Comparison of ENCODE assay signal across 8 cellular contexts in the genomic region with DNA sequence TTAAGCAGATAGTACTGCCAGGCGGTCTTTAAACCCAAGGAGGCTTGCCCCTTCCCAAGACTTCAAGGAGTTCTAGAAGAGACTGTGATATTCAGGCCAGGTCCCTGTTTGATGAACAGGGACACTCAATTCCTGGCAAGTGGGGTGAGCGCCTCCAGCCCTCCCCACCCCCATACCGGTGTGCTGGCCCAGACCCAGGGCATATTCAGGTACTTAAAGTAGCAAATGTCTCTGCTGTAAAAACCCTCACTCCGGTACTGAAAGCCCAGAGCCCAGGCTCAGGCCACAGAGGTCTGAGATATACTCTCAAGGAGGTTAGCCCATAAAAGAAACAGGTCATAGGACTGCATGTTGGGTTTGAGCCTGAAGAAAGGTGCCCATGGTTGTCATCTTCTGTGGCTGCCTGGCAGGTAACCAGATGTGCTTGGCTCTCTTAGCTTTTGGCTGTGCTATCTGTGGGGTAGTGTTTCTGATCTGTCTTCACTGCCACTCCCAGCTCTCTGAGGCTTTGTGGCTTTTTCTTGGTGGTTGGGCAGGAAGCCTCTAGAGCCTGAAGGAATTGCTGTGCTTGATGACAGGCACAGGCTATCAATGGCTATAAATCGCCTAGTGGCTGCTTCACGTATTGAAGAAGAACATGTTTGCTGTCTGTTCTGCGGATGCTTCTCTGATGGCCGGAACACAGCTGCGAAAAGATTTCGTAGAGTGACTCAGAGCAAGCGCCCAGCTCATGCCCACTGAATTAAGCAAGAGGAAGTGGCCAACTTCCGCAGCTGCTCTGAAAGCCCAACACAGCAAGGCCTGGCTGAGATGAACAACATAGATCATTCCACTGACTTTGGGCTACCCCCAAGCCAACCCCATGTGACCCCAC.
DNase-seq lines count a peak whose midpoint lies in the region; ATAC-seq and TF ChIP-seq lines count a peak whose summit lies in the region.

No MANE protein-coding gene starts in this region.

- H3K27me3 ChIP-seq in neutrophil = no peaks in the 10 kb centered on the region

- no peaks in the 10 kb centered on the region for H3K27me3 Mint-ChIP-seq in activated CD4-positive, alpha-beta T cell treated with anti-CD3 and anti-CD28 coated beads, Interleukin-2, amount 10 ng/mL, durations not matched to agents 24 days and 14 days
- H3K27me3 Mint-ChIP-seq in effector memory CD8-positive, alpha-beta T cell = no peaks in the 10 kb centered on the region

- H3K9me3 ChIP-seq in neutrophil = no peaks in the 10 kb centered on the region

- TF ChIP-seq CTCF in neutrophil (IDR thresholded peaks at IDR 0.05) = peak; percentile 85

- peak overlapping the region; percentile 94 for H3K27ac Mint-ChIP-seq in activated CD4-positive, alpha-beta T cell treated with anti-CD3 and anti-CD28 coated beads, Interleukin-2, amount 10 ng/mL, durations not matched to agents 24 days and 14 days
- H3K27ac Mint-ChIP-seq in effector memory CD8-positive, alpha-beta T cell = peak overlapping the region; percentile 96 to 97

- intact Hi-C loops in activated CD4-positive, alpha-beta T cell treated with anti-CD3 and anti-CD28 coated beads, Interleukin-2, amount 10 ng/mL, durations not matched to agents 24 days and 14 days (cut with micrococcal nuclease) = loop anchor here (10.0 kb wide), 1 partner anchor 290 kb away; no protein-coding TSS in a partner anchor

- peaks cover 44 to 71% of the 10 kb centered on the region in 2 experiments for H3K4me1 ChIP-seq in neutrophil (ENCODE audit: control insufficient read depth in 1 of 2, insufficient read depth in 1 of 2, low read depth in 1 of 2, low read length in 1 of 2)

- ATAC-seq in GM19463 (IDR thresholded peaks at IDR 0.05; ENCODE audit: unreplicated experiment) = peak; percentile 87
- ATAC-seq in effector memory CD8-positive, alpha-beta T cell (replicated peaks) = peak; percentile 86

- H3K9me3 Mint-ChIP-seq in activated CD4-positive, alpha-beta T cell treated with anti-CD3 and anti-CD28 coated beads, Interleukin-2, amount 10 ng/mL, durations not matched to agents 24 days and 14 days = peaks cover 23% of the 10 kb centered on the region
- no peaks in the 10 kb centered on the region for H3K9me3 Mint-ChIP-seq in effector memory CD8-positive, alpha-beta T cell

- H3K4me3 ChIP-seq in neutrophil (ENCODE audit: low read depth in 1 of 2, low read length in 1 of 2) = peak overlapping the region; percentile 39 to 47

- peak overlapping the region; percentile 81 for H3K4me3 Mint-ChIP-seq in activated CD4-positive, alpha-beta T cell treated with anti-CD3 and anti-CD28 coated beads, Interleukin-2, amount 10 ng/mL, durations not matched to agents 24 days and 14 days
- peak overlapping the region; percentile 75 to 79 for H3K4me3 Mint-ChIP-seq in effector memory CD8-positive, alpha-beta T cell

- peak overlapping the region; percentile 97 for H3K27ac ChIP-seq in neutrophil

- DNase-seq in AG08395 (ENCODE audit: low spot score) = peak; percentile 92
- peak; percentile 92 for DNase-seq in HS-5 (ENCODE audit: low read depth)
- DNase-seq in activated CD4-positive, alpha-beta T cell treated with anti-CD3 and anti-CD28 coated beads, Interleukin-2, amount 10 ng/mL, durations not matched to agents 24 days and 14 days = peak; percentile 92
- peak; percentile 65 to 71 (median 65) for DNase-seq in effector memory CD8-positive, alpha-beta T cell
- peak; percentile 67 for DNase-seq in superior temporal gyrus (ENCODE audit: extremely low spot score)
- DNase-seq in ecto neural progenitor cell (ENCODE audit: low spot score) = no peak

- H3K36me3 ChIP-seq in neutrophil = no peaks in the 10 kb centered on the region

- H3K4me1 Mint-ChIP-seq in activated CD4-positive, alpha-beta T cell treated with anti-CD3 and anti-CD28 coated beads, Interleukin-2, amount 10 ng/mL, durations not matched to agents 24 days and 14 days = peaks cover 55% of the 10 kb centered on the region
- H3K4me1 Mint-ChIP-seq in effector memory CD8-positive, alpha-beta T cell (ENCODE audit: low read depth in 2 of 2) = peaks cover 54 to 55% of the 10 kb centered on the region in 2 donors

- H3K36me3 Mint-ChIP-seq in activated CD4-positive, alpha-beta T cell treated with anti-CD3 and anti-CD28 coated beads, Interleukin-2, amount 10 ng/mL, durations not matched to agents 24 days and 14 days (ENCODE audit: low read depth) = peaks cover 18% of the 10 kb centered on the region
- H3K36me3 Mint-ChIP-seq in effector memory CD8-positive, alpha-beta T cell (ENCODE audit: insufficient read depth) = peaks cover 9% of the 10 kb centered on the region
